ENCODE assay signal across 10 cellular contexts in the genomic region with DNA sequence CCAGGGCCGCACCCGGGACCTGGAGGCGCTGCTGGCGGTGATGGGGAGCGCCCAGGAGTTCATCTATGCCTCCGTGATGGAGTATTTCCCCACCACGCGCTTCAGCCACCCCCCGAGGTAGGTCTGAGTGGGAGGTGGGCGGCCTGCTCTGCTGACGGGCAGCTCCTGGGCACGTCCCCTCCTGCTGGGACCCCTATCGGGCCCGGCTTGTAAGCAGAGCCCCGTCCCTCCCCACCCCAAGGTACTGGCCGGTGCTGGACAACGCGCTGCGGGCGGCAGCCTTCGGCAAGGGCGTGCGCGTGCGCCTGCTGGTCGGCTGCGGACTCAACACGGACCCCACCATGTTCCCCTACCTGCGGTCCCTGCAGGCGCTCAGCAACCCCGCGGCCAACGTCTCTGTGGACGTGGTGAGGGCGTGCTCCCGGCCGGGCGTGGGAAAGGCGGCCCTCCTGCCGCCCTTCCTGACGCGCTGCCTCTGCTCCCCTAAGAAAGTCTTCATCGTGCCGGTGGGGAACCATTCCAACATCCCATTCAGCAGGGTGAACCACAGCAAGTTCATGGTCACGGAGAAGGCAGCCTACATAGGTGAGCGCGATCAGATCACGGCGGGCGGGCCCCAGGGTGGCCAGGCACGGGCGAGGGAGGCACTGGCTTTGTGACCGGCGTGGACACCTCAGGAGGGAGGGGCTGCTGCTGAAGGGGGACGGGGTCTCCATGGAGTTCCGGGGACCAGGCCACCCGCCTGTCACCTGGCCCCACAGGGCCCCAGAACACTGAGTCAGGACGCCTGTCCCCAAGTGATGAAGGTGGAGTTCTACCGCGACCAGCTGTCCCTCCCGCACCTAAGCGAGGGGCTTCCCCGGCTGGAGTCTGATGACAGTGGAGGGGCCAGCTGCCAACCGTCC. TPM values are rescaled to one million over a fixed set of nuclear protein-coding genes. Genes with fewer than 3 reads are reported as not detected.
A peak's percentile ranks its signal among the peaks of the same experiment; 100 is the strongest.
DNase-seq lines count a peak whose midpoint lies in the region; ATAC-seq and TF ChIP-seq lines count a peak whose summit lies in the region.
"Had no signal": no experiment of that assay in that cellular context is flagged by ENCODE, and none has a peak within 500 bp of the region (broad histone marks: within the 10 kb centered on the region; RNA-seq: fewer than 3 reads in every experiment).

No MANE protein-coding gene starts in this region.

- no peak for DNase-seq in Calu3
- DNase-seq in sciatic nerve (ENCODE audit: low spot score) = peak; percentile 60
- DNase-seq in EL = no peak
- DNase-seq: erythroblast had no signal

- H3K36me3 ChIP-seq in iPS-18a (ENCODE audit: control insufficient read depth, low read depth, low read length) = no peaks in the 10 kb centered on the region

- intact Hi-C loops in Calu3 (cut with micrococcal nuclease; ENCODE audit: unreplicated experiment) = loop anchor here (5.0 kb wide), 1 partner anchor 40 kb away; no protein-coding TSS in a partner anchor
- intact Hi-C loops in sciatic nerve (cut with DNase I) = no loop called here

- CTCF ChIA-PET in Calu3 (lab: Charles Lee) = no interaction called here

- ATAC-seq in sciatic nerve (peak; percentile 4), HG02973 (IDR thresholded peaks at IDR 0.05; ENCODE audit: unreplicated experiment) (no peak), GM18502 (IDR thresholded peaks at IDR 0.05; ENCODE audit: poor library complexity, unreplicated experiment) (no peak), HG03432 (IDR thresholded peaks at IDR 0.05; ENCODE audit: unreplicated experiment) (no peak)

- no peak for TF ChIP-seq CTCF in Calu3 (IDR thresholded peaks at IDR 0.05; ENCODE audit: unreplicated experiment)

- H3K4me1 ChIP-seq in iPS-18a (ENCODE audit: control insufficient read depth, low read depth, low read length) = peaks cover 3% of the 10 kb centered on the region

- H3K4me3 Mint-ChIP-seq in Calu3 (ENCODE audit: low read depth, unreplicated experiment) = peak overlapping the region; percentile 72
- peak overlapping the region; percentile 25 for H3K4me3 Mint-ChIP-seq in T-helper 1 cell treated with Interleukin-12 subunit alpha and Interleukin-12 subunit beta and Interleukin-4 antibody, amounts not matched to agents 30 μg/mL and 1 μg/mL, for 36 hours

- no peaks in the 10 kb centered on the region for H3K4me1 Mint-ChIP-seq in Calu3 (ENCODE audit: low read depth, unreplicated experiment)
- H3K4me1 Mint-ChIP-seq in T-helper 1 cell treated with Interleukin-12 subunit alpha and Interleukin-12 subunit beta and Interleukin-4 antibody, amounts not matched to agents 30 μg/mL and 1 μg/mL, for 36 hours (ENCODE audit: low read depth) = peaks cover 2% of the 10 kb centered on the region

- no peak overlapping the region for H3K27ac Mint-ChIP-seq in Calu3 (ENCODE audit: unreplicated experiment)
- H3K27ac Mint-ChIP-seq in T-helper 1 cell treated with Interleukin-12 subunit alpha and Interleukin-12 subunit beta and Interleukin-4 antibody, amounts not matched to agents 30 μg/mL and 1 μg/mL, for 36 hours = no peak overlapping the region
- H3K27ac Mint-ChIP-seq: activated naive CD4-positive, alpha-beta T cell treated with anti-CD3 and anti-CD28 coated beads, Interleukin-2, amount 50 U/mL, for 72 hours had no signal

- no peaks in the 10 kb centered on the region for H3K9me3 ChIP-seq in iPS-18a (ENCODE audit: control insufficient read depth, low read depth, low read length)

- H3K4me3 ChIP-seq in iPS-18a (ENCODE audit: low read length) = peak overlapping the region; percentile 47

- no TSS peak for BruUV-seq in Calu3 (replicated peaks; lab: Mats Ljungman, UMichigan)

- no peak overlapping the region for H3K27ac ChIP-seq in iPS-18a (ENCODE audit: low read length)

- peaks cover 9% of the 10 kb centered on the region for H3K36me3 Mint-ChIP-seq in Calu3 (ENCODE audit: insufficient read depth, unreplicated experiment)
- H3K36me3 Mint-ChIP-seq in T-helper 1 cell treated with Interleukin-12 subunit alpha and Interleukin-12 subunit beta and Interleukin-4 antibody, amounts not matched to agents 30 μg/mL and 1 μg/mL, for 36 hours (ENCODE audit: low read depth) = no peaks in the 10 kb centered on the region
- H3K36me3 Mint-ChIP-seq: activated naive CD4-positive, alpha-beta T cell treated with anti-CD3 and anti-CD28 coated beads, Interleukin-2, amount 50 U/mL, for 72 hours had no signal

- H3K9me3 Mint-ChIP-seq in Calu3 (ENCODE audit: low read depth, unreplicated experiment) = no peaks in the 10 kb centered on the region
- H3K9me3 Mint-ChIP-seq in T-helper 1 cell treated with Interleukin-12 subunit alpha and Interleukin-12 subunit beta and Interleukin-4 antibody, amounts not matched to agents 30 μg/mL and 1 μg/mL, for 36 hours = no peaks in the 10 kb centered on the region
- H3K9me3 Mint-ChIP-seq: activated naive CD4-positive, alpha-beta T cell treated with anti-CD3 and anti-CD28 coated beads, Interleukin-2, amount 50 U/mL, for 72 hours had no signal

- H3K27me3 ChIP-seq in iPS-18a (ENCODE audit: control insufficient read depth, insufficient read depth, low read length) = peaks cover 64% of the 10 kb centered on the region

- no peaks in the 10 kb centered on the region for H3K27me3 Mint-ChIP-seq in Calu3 (ENCODE audit: unreplicated experiment)
- H3K27me3 Mint-ChIP-seq in T-helper 1 cell treated with Interleukin-12 subunit alpha and Interleukin-12 subunit beta and Interleukin-4 antibody, amounts not matched to agents 30 μg/mL and 1 μg/mL, for 36 hours (ENCODE audit: low read depth) = peaks cover 13% of the 10 kb centered on the region

- no peak overlapping the region for H3K9ac ChIP-seq in iPS-18a (ENCODE audit: low read length)

RNA-seq across cellular contexts. Expression of a gene that starts 7.3 kb away (rescaled TPM):
- total RNA-seq in Calu3 (2022) (0.09 and 0.12 TPM in 2 replicates), sciatic nerve (7.0 TPM)

RNA-seq across cellular contexts. Expression of a gene that starts 46.2 kb away (rescaled TPM):
- 42.0 and 56.5 TPM in 2 replicates for total RNA-seq in Calu3 (2022)
- total RNA-seq in sciatic nerve = 77.7 TPM

RNA-seq across cellular contexts. Expression of a gene that starts 53.6 kb away (rescaled TPM):
- 12.8 and 13.8 TPM in 2 replicates for total RNA-seq in Calu3 (2022)
- total RNA-seq in sciatic nerve = 6.1 TPM
